In genomic region chr3:127539366-127540060, GRCh38 we compare ENCODE assay signal across 2 cellular contexts.
A peak's percentile ranks its signal among the peaks of the same experiment; 100 is the strongest.
TF ChIP-seq lines count a peak whose summit lies in the region.

No MANE protein-coding gene starts in this region.

TF ChIP-seq in HEK293, 187 proteins besides CTCF, POLR2A, EP300 and RAD21:
- TF ChIP-seq ZBTB20 (tag by site-specific recombination; IDR thresholded peaks at IDR 0.05), result peak; percentile 50; the same call in 1 of the 2 replicates
- TF ChIP-seq ZSCAN23 (tag by site-specific recombination; IDR thresholded peaks at IDR 0.05), result no peak

TF ChIP-seq in H1, 55 proteins besides CTCF, POLR2A, EP300 and RAD21:
- TF ChIP-seq JUN (IDR thresholded peaks at IDR 0.05; ENCODE audit: low read depth, low read length), result no peak
- no peak for TF ChIP-seq TAF1 (IDR thresholded peaks at IDR 0.05; ENCODE audit: low read depth, low read length)
- TF ChIP-seq SRF (IDR thresholded peaks at IDR 0.05; ENCODE audit: low read depth, low read length), result no peak
- no peak for TF ChIP-seq SP4 (IDR thresholded peaks at IDR 0.05; ENCODE audit: low read length)
- TF ChIP-seq POU5F1 (IDR thresholded peaks at IDR 0.05; ENCODE audit: low read depth, low read length), result no peak
- TF ChIP-seq GTF2F1 (IDR thresholded peaks at IDR 0.05; ENCODE audit: borderline replicate concordance, low read depth, low read length), result no peak
- TF ChIP-seq CBX8 (IDR thresholded peaks at IDR 0.05; ENCODE audit: borderline replicate concordance, low read depth, low read length), result no peak
- TF ChIP-seq TBP (IDR thresholded peaks at IDR 0.05; ENCODE audit: low read depth, low read length), result no peak
- no peak for TF ChIP-seq ASH2L (IDR thresholded peaks at IDR 0.05; ENCODE audit: low read length)
- TF ChIP-seq CBX5 (IDR thresholded peaks at IDR 0.05; ENCODE audit: low read depth, low read length), result no peak
- no peak for TF ChIP-seq FOSL1 (IDR thresholded peaks at IDR 0.05; ENCODE audit: insufficient read depth, low read depth, low read length)
- TF ChIP-seq RFX5 (IDR thresholded peaks at IDR 0.05; ENCODE audit: borderline replicate concordance, low read depth, low read length), result no peak
- no peak for TF ChIP-seq ATF3 (IDR thresholded peaks at IDR 0.05; ENCODE audit: insufficient read depth, low read depth, low read length)
- TF ChIP-seq TCF12 (IDR thresholded peaks at IDR 0.05; ENCODE audit: low read depth, low read length), result no peak
- no peak for TF ChIP-seq TAF7 (optimal IDR thresholded peaks at IDR 0.05; ENCODE audit: borderline replicate concordance, low read depth, low read length)
- no peak for TF ChIP-seq E2F6 (IDR thresholded peaks at IDR 0.05)
- no peak for TF ChIP-seq CHD2 (IDR thresholded peaks at IDR 0.05; ENCODE audit: low read length)
TF ChIP-seq in H1: peak in this region for 0.
